1 cellular context compared by ENCODE assay signal in the genomic region with DNA sequence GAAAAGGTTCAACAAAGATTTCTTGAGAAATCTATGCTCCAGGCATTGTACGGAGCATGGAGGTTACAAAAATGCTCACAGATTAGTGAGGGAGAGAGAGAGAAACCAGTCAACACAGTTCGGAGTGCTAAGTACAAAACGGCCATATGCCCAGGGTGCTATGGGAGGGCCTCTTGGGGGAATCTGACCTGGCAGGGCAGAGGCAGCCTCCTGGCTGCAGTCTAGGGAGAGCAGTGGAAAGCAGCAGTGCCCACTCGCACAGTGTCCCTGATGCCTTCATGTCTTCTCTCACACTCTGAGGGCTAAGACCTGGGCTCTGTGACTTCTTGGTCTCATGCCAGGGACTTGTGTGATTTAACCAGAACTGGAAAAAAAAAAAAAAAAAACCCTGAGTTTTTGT.
TF ChIP-seq lines count a peak whose summit lies in the region.

No MANE protein-coding gene starts in this region.

TF ChIP-seq in SK-N-SH treated with all-trans-retinoic acid at 6 μM for 48 hours, 23 proteins besides CTCF, POLR2A, EP300 and RAD21 (continued from another document):
- TF ChIP-seq, protein P1, sequence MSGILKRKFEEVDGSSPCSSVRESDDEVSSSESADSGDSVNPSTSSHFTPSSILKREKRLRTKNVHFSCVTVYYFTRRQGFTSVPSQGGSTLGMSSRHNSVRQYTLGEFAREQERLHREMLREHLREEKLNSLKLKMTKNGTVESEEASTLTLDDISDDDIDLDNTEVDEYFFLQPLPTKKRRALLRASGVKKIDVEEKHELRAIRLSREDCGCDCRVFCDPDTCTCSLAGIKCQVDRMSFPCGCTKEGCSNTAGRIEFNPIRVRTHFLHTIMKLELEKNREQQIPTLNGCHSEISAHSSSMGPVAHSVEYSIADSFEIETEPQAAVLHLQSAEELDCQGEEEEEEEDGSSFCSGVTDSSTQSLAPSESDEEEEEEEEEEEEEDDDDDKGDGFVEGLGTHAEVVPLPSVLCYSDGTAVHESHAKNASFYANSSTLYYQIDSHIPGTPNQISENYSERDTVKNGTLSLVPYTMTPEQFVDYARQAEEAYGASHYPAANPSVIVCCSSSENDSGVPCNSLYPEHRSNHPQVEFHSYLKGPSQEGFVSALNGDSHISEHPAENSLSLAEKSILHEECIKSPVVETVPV (CRISPR knock-in tag; IDR thresholded peaks at IDR 0.05), result no peak
- TF ChIP-seq OSR1 (CRISPR knock-in tag; IDR thresholded peaks at IDR 0.05), result no peak
- TF ChIP-seq TCF4 (CRISPR knock-in tag; IDR thresholded peaks at IDR 0.05; ENCODE audit: borderline replicate concordance), result no peak
- no peak for TF ChIP-seq TOX (CRISPR knock-in tag; IDR thresholded peaks at IDR 0.05; ENCODE audit: borderline replicate concordance)
- TF ChIP-seq, protein P2, sequence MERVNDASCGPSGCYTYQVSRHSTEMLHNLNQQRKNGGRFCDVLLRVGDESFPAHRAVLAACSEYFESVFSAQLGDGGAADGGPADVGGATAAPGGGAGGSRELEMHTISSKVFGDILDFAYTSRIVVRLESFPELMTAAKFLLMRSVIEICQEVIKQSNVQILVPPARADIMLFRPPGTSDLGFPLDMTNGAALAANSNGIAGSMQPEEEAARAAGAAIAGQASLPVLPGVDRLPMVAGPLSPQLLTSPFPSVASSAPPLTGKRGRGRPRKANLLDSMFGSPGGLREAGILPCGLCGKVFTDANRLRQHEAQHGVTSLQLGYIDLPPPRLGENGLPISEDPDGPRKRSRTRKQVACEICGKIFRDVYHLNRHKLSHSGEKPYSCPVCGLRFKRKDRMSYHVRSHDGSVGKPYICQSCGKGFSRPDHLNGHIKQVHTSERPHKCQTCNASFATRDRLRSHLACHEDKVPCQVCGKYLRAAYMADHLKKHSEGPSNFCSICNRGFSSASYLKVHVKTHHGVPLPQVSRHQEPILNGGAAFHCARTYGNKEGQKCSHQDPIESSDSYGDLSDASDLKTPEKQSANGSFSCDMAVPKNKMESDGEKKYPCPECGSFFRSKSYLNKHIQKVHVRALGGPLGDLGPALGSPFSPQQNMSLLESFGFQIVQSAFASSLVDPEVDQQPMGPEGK (CRISPR knock-in tag; IDR thresholded peaks at IDR 0.05; ENCODE audit: borderline replicate concordance), result no peak
TF ChIP-seq in SK-N-SH treated with all-trans-retinoic acid at 6 μM for 48 hours: peak in this region for 0.
